ENCODE assay signal across 8 cellular contexts in genomic region chr9:85805789-85806102, GRCh38.
A peak's percentile ranks its signal among the peaks of the same experiment; 100 is the strongest.
DNase-seq lines count a peak whose midpoint lies in the region; ATAC-seq, FAIRE-seq and TF ChIP-seq lines count a peak whose summit lies in the region.
"Not testable (repeated sequence)": the region's sequence is repeated elsewhere in the genome, so short reads cannot be mapped to it uniquely, and the experiment has no call there.

No MANE protein-coding gene starts in this region.

- H3K27ac Mint-ChIP-seq in naive thymus-derived CD4-positive, alpha-beta T cell = peak overlapping the region; percentile 68 to 94 (median 87)

- TF ChIP-seq CTCF in BE2C (IDR thresholded peaks at IDR 0.05; ENCODE audit: low read depth, low read length); GM12878 (IDR thresholded peaks at IDR 0.05 in 2 of 3, conservative IDR thresholded peaks at IDR 0.05 in 1 of 3; ENCODE audit: control insufficient read depth in 2 of 3, extremely low read depth in 1 of 3, insufficient read depth in 1 of 3, low read depth in 3 of 3, low read length in 3 of 3): not testable (repeated sequence)

- not testable (repeated sequence) for TF ChIP-seq RAD21 in GM12878 (IDR thresholded peaks at IDR 0.05; ENCODE audit: insufficient read depth, low read depth, low read length)

- CTCF ChIA-PET in GM12878 (lab: Yijun Ruan, JAX) = interaction anchor here (1.4 kb wide), 1 partner anchor 13 kb away, joined by 3 read pairs; no protein-coding TSS in a partner anchor
- CTCF ChIA-PET in naive thymus-derived CD4-positive, alpha-beta T cell (lab: Charles Lee) = not testable (repeated sequence)

- not testable (repeated sequence) for H3K27me3 Mint-ChIP-seq in naive thymus-derived CD4-positive, alpha-beta T cell

- H4K20me1 ChIP-seq in GM12878 (ENCODE audit: control insufficient read depth, insufficient read depth) = not testable (repeated sequence)

- H3K4me3 ChIP-seq in BE2C (ENCODE audit: low read depth, low read length) = peak overlapping the region; percentile 77
- H3K4me3 ChIP-seq in GM12878 = peak overlapping the region; percentile 74
- peak overlapping the region; percentile 53 for H3K4me3 ChIP-seq in naive thymus-derived CD4-positive, alpha-beta T cell (ENCODE audit: low read length)

- TF ChIP-seq POLR2A in GM12878 (IDR thresholded peaks at IDR 0.05; ENCODE audit: low read depth, low read length) = not testable (repeated sequence)

- in situ Hi-C loops in GM12878 (cut with MboI) = loop anchor here (25.0 kb wide), 1 partner anchor 482 kb away; the partner anchor contains the start of gene ISCA1

- peaks cover 11 to 28% (median 14%) of the 10 kb centered on the region in 7 donors for H3K4me1 Mint-ChIP-seq in naive thymus-derived CD4-positive, alpha-beta T cell

- WGBS in GM12878 (ENCODE audit: insufficient coverage, insufficient replicate concordance, low lambda C conversion rate, missing lambda C conversion rate) = under 1% methylated on average over 24 of the region's 32 CpGs

- RAD21 ChIA-PET in GM12878 (lab: Charles Lee; ENCODE audit: unreplicated experiment) = not testable (repeated sequence)

- peaks cover 0 to 14% (median 5%) of the 10 kb centered on the region in 5 donors for H3K36me3 Mint-ChIP-seq in naive thymus-derived CD4-positive, alpha-beta T cell

- H3K4me3 Mint-ChIP-seq in naive thymus-derived CD4-positive, alpha-beta T cell = peak overlapping the region; percentile 83 to 92 (median 86)

- DNase-seq in BE2C (peak; percentile 44), NAMALWA (ENCODE audit: low spot score) (peak; percentile 43), head of caudate nucleus (peak in 30 of 42 donors; percentile 12 to 68 (median 40))
- DNase-seq in activated CD4-positive, alpha-beta T cell treated with anti-CD3 and anti-CD28 coated beads for 1 hour = peak; percentile 19
- not testable (repeated sequence) for DNase-seq in GM12878 (ENCODE audit: low read depth, low spot score)
- DNase-seq in naive thymus-derived CD4-positive, alpha-beta T cell = peak in 7 of 9 donors; percentile 18 to 44 (median 37)
- peak in 2 of 3 donors; percentile 5 to 12 for DNase-seq in stimulated activated CD4-positive, alpha-beta T cell treated with anti-CD3 and anti-CD28 coated beads, TNF-alpha, amount 100 ng/mL, for 1 hour (ENCODE audit: low read depth in 3 of 3, low spot score in 1 of 3)

- SMC1A ChIA-PET in GM12878 (lab: Charles Lee; ENCODE audit: uncharacterized antibody, unreplicated experiment) = interaction anchor here (0.9 kb wide), 1 partner anchor 108 kb away, joined by 3 read pairs; no protein-coding TSS in a partner anchor

- H3K79me2 ChIP-seq in GM12878 (ENCODE audit: control insufficient read depth, insufficient read depth, low read length) = not testable (repeated sequence)

- H3K27ac ChIP-seq in GM12878 (ENCODE audit: control insufficient read depth, insufficient read depth) = not testable (repeated sequence)
- peak overlapping the region; percentile 96 for H3K27ac ChIP-seq in naive thymus-derived CD4-positive, alpha-beta T cell (ENCODE audit: low read depth, low read length)

- peak overlapping the region; percentile 48 for H3K4me2 ChIP-seq in GM12878 (ENCODE audit: control insufficient read depth, insufficient read depth)

- H3K27me3 ChIP-seq in BE2C; GM12878 (replicated peaks in 1 of 2; ENCODE audit: control insufficient read depth in 2 of 2, insufficient read depth in 2 of 2, low read length in 1 of 2); naive thymus-derived CD4-positive, alpha-beta T cell (ENCODE audit: control insufficient read depth in 2 of 2, insufficient read depth in 2 of 2, low read length in 2 of 2): not testable (repeated sequence)

- not testable (repeated sequence) for TF ChIP-seq EP300 in GM12878 (IDR thresholded peaks at IDR 0.05; ENCODE audit: borderline replicate concordance in 1 of 2, control insufficient read depth in 1 of 2, low read depth in 2 of 2, low read length in 2 of 2)

- BruUV-seq in GM12878 (replicated peaks; lab: Mats Ljungman, UMichigan) = not testable (repeated sequence)

- FAIRE-seq in GM12878 (lab: Jason Lieb, UNC) = not testable (repeated sequence)

- peak; percentile 40 for ATAC-seq in GM21717 (IDR thresholded peaks at IDR 0.05; ENCODE audit: unreplicated experiment)
- ATAC-seq in GM12878; naive thymus-derived CD4-positive, alpha-beta T cell: not testable (repeated sequence)

- peak overlapping the region; percentile 60; the same call in 1 of the 2 replicates for H3K9ac ChIP-seq in GM12878 (ENCODE audit: control insufficient read depth, insufficient read depth, low read length)

- H3K36me3 ChIP-seq in BE2C; GM12878 (ENCODE audit: control insufficient read depth in 2 of 2, insufficient read depth in 2 of 2, low read length in 1 of 2); naive thymus-derived CD4-positive, alpha-beta T cell (ENCODE audit: control insufficient read depth in 2 of 3, insufficient read depth in 3 of 3, low read length in 3 of 3): not testable (repeated sequence)

- H3K9me3 ChIP-seq in BE2C; GM12878 (replicated peaks; ENCODE audit: control insufficient read depth, insufficient read depth, low read length); naive thymus-derived CD4-positive, alpha-beta T cell (ENCODE audit: control insufficient read depth in 2 of 3, low read length in 3 of 3): not testable (repeated sequence)

- intact Hi-C loops in GM12878 (cut with micrococcal nuclease; ENCODE audit: unreplicated experiment); head of caudate nucleus (cut with DNase I): not testable (repeated sequence)
- intact Hi-C loops in naive thymus-derived CD4-positive, alpha-beta T cell (cut with micrococcal nuclease) = loop anchor here (1.0 to 10.0 kb wide), 10 partner anchors 63 to 1881 kb away; partner anchors contain the start of genes ISCA1 (in 2 of the 2), TUT7 (in 2 of the 2), GAS1 (in 1 of the 2) and HNRNPK (in 1 of the 2)

- not testable (repeated sequence) for H3K4me1 ChIP-seq in BE2C; GM12878 (ENCODE audit: control insufficient read depth, insufficient read depth, low read length)
- H3K4me1 ChIP-seq in naive thymus-derived CD4-positive, alpha-beta T cell (ENCODE audit: control insufficient read depth in 2 of 2, insufficient read depth in 2 of 2, low read length in 2 of 2) = peaks cover 14 to 25% of the 10 kb centered on the region in 2 donors

- H3K9me3 Mint-ChIP-seq in naive thymus-derived CD4-positive, alpha-beta T cell = not testable (repeated sequence)

- POLR2A ChIA-PET in GM12878 (lab: Charles Lee); naive thymus-derived CD4-positive, alpha-beta T cell (lab: Charles Lee): not testable (repeated sequence)

- H2AFZ ChIP-seq in GM12878 (ENCODE audit: control insufficient read depth, low read depth, low read length) = peak overlapping the region; percentile 71

TF ChIP-seq in GM12878, 131 proteins besides CTCF, POLR2A, EP300 and RAD21:
- TF ChIP-seq BHLHE40 (IDR thresholded peaks at IDR 0.05; ENCODE audit: borderline replicate concordance in 1 of 2, low read depth in 2 of 2, low read length in 1 of 2) (peak in 1 of 2 experiments; percentile 2; a peak in 1 of 4 replicates), PKNOX1 (IDR thresholded peaks at IDR 0.05) (peak; percentile 52; the same call in 1 of the 2 replicates)
